13 cellular contexts compared by ENCODE assay signal in the genomic region with DNA sequence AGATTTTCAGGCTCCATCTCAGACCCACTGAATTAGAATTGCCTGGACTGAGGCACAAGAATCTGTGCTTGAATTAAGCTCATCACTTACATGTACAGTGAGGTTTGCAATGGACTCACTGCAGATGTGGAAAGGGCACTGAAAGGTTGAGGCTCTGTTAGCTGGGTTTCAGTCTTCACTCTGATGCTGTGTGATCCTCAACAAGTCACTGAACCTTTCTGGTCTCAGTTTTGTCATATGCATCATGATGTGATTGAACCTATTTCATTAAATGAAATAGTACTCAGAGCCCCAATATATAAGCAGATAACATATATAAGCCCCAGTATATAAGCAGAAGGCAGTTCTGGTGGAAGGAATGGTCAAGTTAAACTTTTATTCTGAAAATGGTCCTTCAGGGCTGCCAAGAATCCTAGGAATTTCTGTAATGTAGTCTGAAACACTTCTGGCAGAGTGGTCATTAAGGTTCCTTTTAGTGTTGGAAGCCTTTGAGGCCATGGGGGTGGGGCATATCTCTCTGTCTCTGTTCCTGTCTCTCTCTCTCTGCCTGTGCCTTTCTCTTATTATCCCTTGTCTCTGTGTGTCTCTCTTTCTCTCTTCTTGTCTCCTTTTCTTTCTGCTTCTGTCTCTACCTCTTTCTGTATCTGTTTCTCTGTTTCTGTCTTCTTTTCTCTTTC.
DNase-seq lines count a peak whose midpoint lies in the region; ATAC-seq lines count a peak whose summit lies in the region.
"Had no signal": no experiment of that assay in that cellular context is flagged by ENCODE, and none has a peak within 500 bp of the region (broad histone marks: within the 10 kb centered on the region; RNA-seq: fewer than 3 reads in every experiment).

No MANE protein-coding gene starts in this region.

- no peak for ATAC-seq in esophagus mucosa
- ATAC-seq: HepG2, Panc1 had no signal

- peak; percentile 67 for DNase-seq in EH (ENCODE audit: low read depth)
- peak; percentile 46 for DNase-seq in SW480 (ENCODE audit: low spot score)
- DNase-seq in iPS DF 19.7 (ENCODE audit: low read depth, low spot score), result peak; percentile 59
- DNase-seq in renal cortical epithelial cell (ENCODE audit: low read depth), result peak; percentile 78
- DNase-seq in NCI-H1105 (lab: John Stamatoyannopoulos, UW), result no peak
- DNase-seq in globus pallidus (ENCODE audit: low spot score), result no peak
- no peak for DNase-seq in activated gamma-delta T cell treated with Interleukin-2 at 50 U/mL for 16 hours
- DNase-seq: activated CD4-positive, alpha-beta T cell treated with anti-CD3 and anti-CD28 coated beads, Interleukin-2, amount 50 U/mL, for 1 hour; GDM1; posterior cingulate gyrus had no signal

Comparison
In these comparisons a context has a peak if more than half of its experiments do, and no peak if none do; other contexts are left out.
1. DNase-seq: peak in EH (single experiment), SW480 (single experiment), iPS DF 19.7 (single experiment) and renal cortical epithelial cell (single experiment); none in NCI-H1105 (single experiment), globus pallidus (single experiment) and activated gamma-delta T cell treated with Interleukin-2 at 50 U/mL for 16 hours (single experiment).